In genomic region chr12:10601860-10602259, GRCh38 we compare ENCODE assay signal across 23 cellular contexts.
"Had no signal": no experiment of that assay in that cellular context is flagged by ENCODE, and none has a peak within 500 bp of the region (broad histone marks: within the 10 kb centered on the region; RNA-seq: fewer than 3 reads in every experiment).

No MANE protein-coding gene starts in this region.

- H3K9me3 ChIP-seq: gastrocnemius medialis, heart right ventricle, spleen, suprapubic skin, thyroid gland, uterus had no signal

- H3K4me1 Mint-ChIP-seq: neural crest cell had no signal

- H3K27me3 ChIP-seq: dorsolateral prefrontal cortex, gastrocnemius medialis, heart right ventricle, spleen, suprapubic skin, thyroid gland, uterus had no signal

- H3K27ac ChIP-seq: dorsolateral prefrontal cortex, gastrocnemius medialis, heart right ventricle, suprapubic skin, thyroid gland, uterus had no signal

- ATAC-seq: esophagus mucosa, gastrocnemius medialis, heart right ventricle, left lobe of liver, sciatic nerve had no signal

- H3K4me3 ChIP-seq: dorsolateral prefrontal cortex, gastrocnemius medialis, heart right ventricle, suprapubic skin, thyroid gland, uterus had no signal

- H3K4me1 ChIP-seq: gastrocnemius medialis, heart right ventricle, suprapubic skin, thyroid gland, uterus had no signal

- H3K4me3 Mint-ChIP-seq: neural crest cell, type B pancreatic cell had no signal

- H3K36me3 ChIP-seq: uterus had no signal

- H3K27me3 Mint-ChIP-seq: naive thymus-derived CD4-positive, alpha-beta T cell; type B pancreatic cell had no signal

- DNase-seq: cortex of kidney; dorsolateral prefrontal cortex; effector CD8-positive, alpha-beta T cell; gastrocnemius medialis; heart right ventricle; hypothalamus; islet precursor cell; mammary epithelial cell; naive thymus-derived CD4-positive, alpha-beta T cell; posterior cingulate gyrus; spleen; stimulated activated CD4-positive, alpha-beta T cell treated with anti-CD3 and anti-CD28 coated beads, Interleukin-15, amount 100 ng/mL, for 24 hours; stimulated activated CD4-positive, alpha-beta T cell treated with anti-CD3 and anti-CD28 coated beads, Interleukin-1b, Interleukin-23, amount 100 ng/mL, for 48 hours; stimulated activated CD4-positive, alpha-beta T cell treated with anti-CD3 and anti-CD28 coated beads, Interleukin-4, amount 100 ng/mL, for 24 hours; stimulated activated naive CD4-positive, alpha-beta T cell; thyroid gland; uterus had no signal

- H3K9me3 Mint-ChIP-seq: naive thymus-derived CD4-positive, alpha-beta T cell; neural crest cell; type B pancreatic cell had no signal

- H3K27ac Mint-ChIP-seq: type B pancreatic cell had no signal
